Comparison of ENCODE assay signal across 8 cellular contexts in genomic region chr4:73868206-73869129, GRCh38. TPM values are rescaled to one million over a fixed set of nuclear protein-coding genes. Genes with fewer than 3 reads are reported as not detected.
A peak's percentile ranks its signal among the peaks of the same experiment; 100 is the strongest.
DNase-seq lines count a peak whose midpoint lies in the region; ATAC-seq, FAIRE-seq and TF ChIP-seq lines count a peak whose summit lies in the region.

No MANE protein-coding gene starts in this region.

- H3K27ac ChIP-seq in HUES6 (ENCODE audit: low read depth, low read length) (no peak overlapping the region), left lung (peak overlapping the region; percentile 22 to 94), subcutaneous abdominal adipose tissue (ENCODE audit: low read depth, low read length) (no peak overlapping the region)

- H3K4me1 ChIP-seq in HUES6 (ENCODE audit: control insufficient read depth, insufficient read depth, low read length) (peaks cover 11% of the 10 kb centered on the region; the same call in 1 of the 2 replicates), left lung (peaks cover 0 to 68% of the 10 kb centered on the region in 2 donors), subcutaneous abdominal adipose tissue (ENCODE audit: control insufficient read depth in 5 of 5, insufficient read depth in 5 of 5, low read length in 5 of 5) (peaks cover 0 to 27% (median 24%) of the 10 kb centered on the region in 5 donors)

- H3K9ac ChIP-seq in HUES6 (ENCODE audit: low read length) = peak overlapping the region; percentile 48
- peak overlapping the region; percentile 8 to 72 (median 9) for H3K9ac ChIP-seq in subcutaneous abdominal adipose tissue (ENCODE audit: low read length in 5 of 5)

- no peak for TF ChIP-seq CTCF in left lung (IDR thresholded peaks at IDR 0.05)

- peaks cover 10% of the 10 kb centered on the region for H3K27me3 Mint-ChIP-seq in activated T-helper 17 cell treated with anti-CD3 and anti-CD28 coated beads, Interleukin-2, amount 50 U/mL, for 72 hours

- H3K27me3 ChIP-seq in HUES6 (ENCODE audit: control insufficient read depth, insufficient read depth, low read length) = peaks cover 29% of the 10 kb centered on the region
- H3K27me3 ChIP-seq in left lung = no peaks in the 10 kb centered on the region
- H3K27me3 ChIP-seq in subcutaneous abdominal adipose tissue (ENCODE audit: control insufficient read depth in 5 of 5, insufficient read depth in 4 of 5, low read length in 5 of 5) = peaks cover 0 to 3% (median 0%) of the 10 kb centered on the region in 5 donors

- H3K4me3 Mint-ChIP-seq in activated T-helper 17 cell treated with anti-CD3 and anti-CD28 coated beads, Interleukin-2, amount 50 U/mL, for 72 hours = no peak overlapping the region

- FAIRE-seq in frontal cortex (lab: Jason Lieb, UNC) = no peak

- H3K4me3 ChIP-seq in HUES6 (ENCODE audit: low read depth, low read length) = peak overlapping the region; percentile 62
- peak overlapping the region; percentile 46 to 57 for H3K4me3 ChIP-seq in left lung
- peak overlapping the region; percentile 62 to 75 (median 71) for H3K4me3 ChIP-seq in subcutaneous abdominal adipose tissue (ENCODE audit: low read depth in 1 of 5, low read length in 5 of 5)

- no peaks in the 10 kb centered on the region for H3K4me1 Mint-ChIP-seq in activated T-helper 17 cell treated with anti-CD3 and anti-CD28 coated beads, Interleukin-2, amount 50 U/mL, for 72 hours

- intact Hi-C loops in left lung (cut with DNase I) = no loop called here

- peak; percentile 18 for ATAC-seq in left lung
- ATAC-seq in activated T-helper 17 cell treated with anti-CD3 and anti-CD28 coated beads, Interleukin-2, amount 50 U/mL, for 72 hours (replicated peaks) = no peak

- DNase-seq in dermis blood vessel endothelial cell (peak; percentile 44), left lung (no peak), frontal cortex (ENCODE audit: low spot score in 2 of 2) (no peak), NCI-H187 (lab: John Stamatoyannopoulos, UW) (no peak), NCI-H1930 (lab: John Stamatoyannopoulos, UW) (no peak)

- no peaks in the 10 kb centered on the region for H3K9me3 ChIP-seq in HUES6 (ENCODE audit: control insufficient read depth, insufficient read depth, low read depth, low read length)
- H3K9me3 ChIP-seq in left lung = no peaks in the 10 kb centered on the region
- no peaks in the 10 kb centered on the region for H3K9me3 ChIP-seq in subcutaneous abdominal adipose tissue (ENCODE audit: control insufficient read depth in 5 of 5, low read length in 5 of 5)

- H3K27ac Mint-ChIP-seq in activated T-helper 17 cell treated with anti-CD3 and anti-CD28 coated beads, Interleukin-2, amount 50 U/mL, for 72 hours = no peak overlapping the region

- no peaks in the 10 kb centered on the region for H3K36me3 Mint-ChIP-seq in activated T-helper 17 cell treated with anti-CD3 and anti-CD28 coated beads, Interleukin-2, amount 50 U/mL, for 72 hours (ENCODE audit: low read depth)

- H3K9me3 Mint-ChIP-seq in activated T-helper 17 cell treated with anti-CD3 and anti-CD28 coated beads, Interleukin-2, amount 50 U/mL, for 72 hours = no peaks in the 10 kb centered on the region

- H3K36me3 ChIP-seq in HUES6 (ENCODE audit: control insufficient read depth, insufficient read depth, low read length) = no peaks in the 10 kb centered on the region
- H3K36me3 ChIP-seq in left lung = no peaks in the 10 kb centered on the region
- no peaks in the 10 kb centered on the region for H3K36me3 ChIP-seq in subcutaneous abdominal adipose tissue (ENCODE audit: control insufficient read depth in 5 of 5, insufficient read depth in 5 of 5, low read length in 5 of 5)

RNA-seq across cellular contexts. Expression of gene CXCL1, which starts 0.7 kb away (rescaled TPM):
- 11.4 and 16.5 TPM in 2 replicates for total RNA-seq in dermis blood vessel endothelial cell
- total RNA-seq in left lung = 10 to 100 TPM in 1 of 2 donors, 1 to 10 TPM in 1; 4.1 to 39.0 TPM
- total RNA-seq in frontal cortex = 1.2 TPM
- not detected for total RNA-seq in activated T-helper 17 cell treated with anti-CD3 and anti-CD28 coated beads, Interleukin-2, amount 50 U/mL, for 72 hours

RNA-seq across cellular contexts. Expression of gene PF4V1, which starts 15.4 kb away (rescaled TPM):
- 0.34 TPM in 1 of 2 replicates, not detected in the other for total RNA-seq in dermis blood vessel endothelial cell
- total RNA-seq in left lung = not detected
- total RNA-seq in frontal cortex = 0.41 TPM
- total RNA-seq in activated T-helper 17 cell treated with anti-CD3 and anti-CD28 coated beads, Interleukin-2, amount 50 U/mL, for 72 hours = not detected

RNA-seq across cellular contexts. Expression of gene CXCL6, which starts 32.0 kb away (rescaled TPM):
- 0.37 and 0.68 TPM in 2 replicates for total RNA-seq in dermis blood vessel endothelial cell
- total RNA-seq in left lung = 1 to 10 TPM in 1 of 2 donors, under 1 TPM in 1; 0.15 to 4.8 TPM
- 0.41 TPM for total RNA-seq in frontal cortex
- not detected for total RNA-seq in activated T-helper 17 cell treated with anti-CD3 and anti-CD28 coated beads, Interleukin-2, amount 50 U/mL, for 72 hours

Comparison
In these comparisons a context has a peak if more than half of its experiments do, and no peak if none do; other contexts are left out.
1. H3K27ac ChIP-seq: peak in left lung (2 of 2); none in HUES6 (single experiment) and subcutaneous abdominal adipose tissue (single experiment).
2. Peak in every context shown above with its lines, with median percentiles within 50 percentile points of each other: H3K4me3 ChIP-seq.